ENCODE assay signal across 16 cellular contexts in genomic region chr5:177388521-177389052, GRCh38. TPM values are rescaled to one million over a fixed set of nuclear protein-coding genes. Genes with fewer than 3 reads are reported as not detected.
DNase-seq lines count a peak whose midpoint lies in the region; ATAC-seq and TF ChIP-seq lines count a peak whose summit lies in the region.
"Had no signal": no experiment of that assay in that cellular context is flagged by ENCODE, and none has a peak within 500 bp of the region (broad histone marks: within the 10 kb centered on the region; RNA-seq: fewer than 3 reads in every experiment).

No MANE protein-coding gene starts in this region.

- no peak for DNase-seq in activated CD4-positive, alpha-beta T cell treated with anti-CD3 and anti-CD28 coated beads, Interleukin-2, amount 10 ng/mL, durations not matched to agents 7 days and 5 days
- DNase-seq in activated CD4-positive, alpha-beta T cell treated with anti-CD3 and anti-CD28 coated beads for 48 hours = no peak
- DNase-seq in RPMI8226 (peak; percentile 38), epithelial cell of esophagus (ENCODE audit: low read depth) (peak; percentile 91), GM23338 (ENCODE audit: low spot score) (no peak)
- DNase-seq: DND-41, NCI-H1105 treated with DMSO at 0.1 percent for 48 hours, NCI-H510A, SHP77 treated with DMSO at 0.1 percent for 48 hours, sigmoid colon, upper lobe of right lung, WERI-Rb-1 had no signal

- peaks cover 39% of the 10 kb centered on the region for H3K4me1 Mint-ChIP-seq in activated CD4-positive, alpha-beta T cell treated with anti-CD3 and anti-CD28 coated beads, Interleukin-2, amount 10 ng/mL, durations not matched to agents 7 days and 5 days
- H3K4me1 Mint-ChIP-seq in GM23338 = peaks cover 21% of the 10 kb centered on the region

- H3K36me3 ChIP-seq in GM23338 (ENCODE audit: insufficient read depth) = no peaks in the 10 kb centered on the region
- H3K36me3 ChIP-seq: sigmoid colon, upper lobe of right lung, WERI-Rb-1 had no signal

- ATAC-seq in HG03108 (IDR thresholded peaks at IDR 0.05; ENCODE audit: unreplicated experiment) (no peak), GM23338 (no peak), GM18867 (IDR thresholded peaks at IDR 0.05; ENCODE audit: unreplicated experiment) (no peak)

- H3K27me3 ChIP-seq in GM23338 (ENCODE audit: insufficient read depth) = peaks cover 18% of the 10 kb centered on the region; the same call in 1 of the 2 replicates

- no peak overlapping the region for H3K4me3 ChIP-seq in epithelial cell of esophagus (ENCODE audit: low read length)
- H3K4me3 ChIP-seq in skin epidermis = peak overlapping the region in 1 of 7 experiments; percentile 12
- no peak overlapping the region for H3K4me3 ChIP-seq in GM23338
- H3K4me3 ChIP-seq: sigmoid colon, upper lobe of right lung had no signal

- peaks cover 5% of the 10 kb centered on the region for H3K27me3 Mint-ChIP-seq in activated CD4-positive, alpha-beta T cell treated with anti-CD3 and anti-CD28 coated beads, Interleukin-2, amount 10 ng/mL, durations not matched to agents 7 days and 5 days
- H3K27me3 Mint-ChIP-seq in GM23338 (ENCODE audit: insufficient read depth, low read depth, poor library complexity) = peaks cover 33% of the 10 kb centered on the region

- no peaks in the 10 kb centered on the region for H4K20me1 ChIP-seq in GM23338 (replicated peaks; ENCODE audit: insufficient read depth)

- H3K9me3 Mint-ChIP-seq in activated CD4-positive, alpha-beta T cell treated with anti-CD3 and anti-CD28 coated beads, Interleukin-2, amount 10 ng/mL, durations not matched to agents 7 days and 5 days = no peaks in the 10 kb centered on the region
- H3K9me3 Mint-ChIP-seq in GM23338 = no peaks in the 10 kb centered on the region

- H3K4me3 Mint-ChIP-seq in activated CD4-positive, alpha-beta T cell treated with anti-CD3 and anti-CD28 coated beads, Interleukin-2, amount 10 ng/mL, durations not matched to agents 7 days and 5 days = no peak overlapping the region
- H3K4me3 Mint-ChIP-seq in GM23338 = no peak overlapping the region

- no peak overlapping the region for H2AFZ ChIP-seq in GM23338

- H3K4me2 ChIP-seq in GM23338 = no peak overlapping the region

- peak overlapping the region; percentile 84 for H3K27ac Mint-ChIP-seq in activated CD4-positive, alpha-beta T cell treated with anti-CD3 and anti-CD28 coated beads, Interleukin-2, amount 10 ng/mL, durations not matched to agents 7 days and 5 days
- H3K27ac Mint-ChIP-seq in GM23338 = no peak overlapping the region

- POLR2A ChIA-PET in activated CD4-positive, alpha-beta T cell treated with anti-CD3 and anti-CD28 coated beads, Interleukin-2, amount 10 ng/mL, durations not matched to agents 7 days and 5 days (lab: Charles Lee) = interaction anchor here (1.2 kb wide), 1 partner anchor 67 kb away, joined by 4 read pairs; no protein-coding TSS in a partner anchor

- no peaks in the 10 kb centered on the region for H3K4me1 ChIP-seq in GM23338 (ENCODE audit: insufficient read depth)

- no peaks in the 10 kb centered on the region for H3K36me3 Mint-ChIP-seq in activated CD4-positive, alpha-beta T cell treated with anti-CD3 and anti-CD28 coated beads, Interleukin-2, amount 10 ng/mL, durations not matched to agents 7 days and 5 days (ENCODE audit: low read depth)
- no peaks in the 10 kb centered on the region; the same call in 2 of the 3 replicates for H3K36me3 Mint-ChIP-seq in GM23338 (ENCODE audit: low read depth)

- 0 out of 2 replicates have a peak, but pooled peaks cover 8% of the 10 kb centered on the region for H3F3A ChIP-seq in GM23338 (replicated peaks; ENCODE audit: low read depth)

- TF ChIP-seq CTCF in epithelial cell of esophagus (IDR thresholded peaks at IDR 0.05; ENCODE audit: insufficient read depth, low read depth, low read length, missing control alignments) (no peak), GM23338 (conservative IDR thresholded peaks at IDR 0.05; ENCODE audit: low read depth in 2 of 2) (no peak)

- peak overlapping the region in 17 of 21 experiments; percentile 12 to 90 (median 65) for H3K27ac ChIP-seq in skin epidermis
- no peak overlapping the region for H3K27ac ChIP-seq in GM23338 (ENCODE audit: low read depth)
- H3K27ac ChIP-seq: upper lobe of right lung, WERI-Rb-1 had no signal

- H3K9me2 ChIP-seq in GM23338 (ENCODE audit: insufficient read depth) = no peaks in the 10 kb centered on the region

- H3K79me2 ChIP-seq in GM23338 (replicated peaks; ENCODE audit: insufficient read depth) = no peaks in the 10 kb centered on the region

- CTCF ChIA-PET in activated CD4-positive, alpha-beta T cell treated with anti-CD3 and anti-CD28 coated beads, Interleukin-2, amount 10 ng/mL, durations not matched to agents 7 days and 5 days (lab: Charles Lee) = interaction anchor here (1.1 to 53.2 kb wide), 12 partner anchors 10 to 112 kb away, joined by 3 to 1643 read pairs (median 24); partner anchors contain the start of genes DBN1, PFN3, PRR7 and RGS14

TF ChIP-seq in GM23338, 12 proteins besides CTCF, POLR2A, EP300 and RAD21 (continues in another document):
- no peak for TF ChIP-seq ETS1 (IDR thresholded peaks at IDR 0.05)
- no peak for TF ChIP-seq REST (IDR thresholded peaks at IDR 0.05; ENCODE audit: unreplicated experiment)

RNA-seq across cellular contexts. Expression of gene SLC34A1, which starts 4.4 kb away (rescaled TPM):
- under 1 TPM; 0.12 to 0.27 TPM for total RNA-seq in activated CD4-positive, alpha-beta T cell treated with anti-CD3 and anti-CD28 coated beads, Interleukin-2, amount 10 ng/mL, durations not matched to agents 7 days and 5 days
- 0.31 TPM in 1 of 2 replicates, not detected in the other for total RNA-seq in GM23338 (2014; rRNA removed; shearing (Covaris generic))
- not detected in 2 replicates for polyA plus RNA-seq in GM23338 (2016; fragmentation: Nextera tagmentation; extraction: Ambion mirVana)
- total RNA-seq: fibroblast of villous mesenchyme, sigmoid colon, upper lobe of right lung had no signal

RNA-seq across cellular contexts. Expression of gene PFN3, which starts 11.9 kb away (rescaled TPM):
- total RNA-seq in activated CD4-positive, alpha-beta T cell treated with anti-CD3 and anti-CD28 coated beads, Interleukin-2, amount 10 ng/mL, durations not matched to agents 7 days and 5 days = not detected
- total RNA-seq in GM23338 (2014; rRNA removed; shearing (Covaris generic)) = 1.9 TPM in 1 of 2 replicates, not detected in the other
- 2.0 and 3.1 TPM in 2 replicates for polyA plus RNA-seq in GM23338 (2016; fragmentation: Nextera tagmentation; extraction: Ambion mirVana)
- total RNA-seq: fibroblast of villous mesenchyme, sigmoid colon, upper lobe of right lung had no signal
- polyA plus RNA-seq: sigmoid colon had no signal

RNA-seq across cellular contexts. Expression of gene F12, which starts 20.8 kb away (rescaled TPM):
- under 1 TPM; 0.22 to 0.60 TPM for total RNA-seq in activated CD4-positive, alpha-beta T cell treated with anti-CD3 and anti-CD28 coated beads, Interleukin-2, amount 10 ng/mL, durations not matched to agents 7 days and 5 days
- total RNA-seq in GM23338 (2014; rRNA removed; shearing (Covaris generic)) = 2.6 and 2.9 TPM in 2 replicates
- polyA plus RNA-seq in GM23338 (2016; fragmentation: Nextera tagmentation; extraction: Ambion mirVana) = 8.0 and 8.1 TPM in 2 replicates

RNA-seq across cellular contexts. Expression of gene RGS14, which starts 30.9 kb away (rescaled TPM):
- 100 to 1,000 TPM; 124 to 132 TPM for total RNA-seq in activated CD4-positive, alpha-beta T cell treated with anti-CD3 and anti-CD28 coated beads, Interleukin-2, amount 10 ng/mL, durations not matched to agents 7 days and 5 days
- total RNA-seq in GM23338 (2014; rRNA removed; shearing (Covaris generic)) = 37.9 and 39.3 TPM in 2 replicates
- polyA plus RNA-seq in GM23338 (2016; fragmentation: Nextera tagmentation; extraction: Ambion mirVana) = 23.5 and 24.8 TPM in 2 replicates

RNA-seq across cellular contexts. Expression of gene LMAN2, which starts 37.1 kb away (rescaled TPM):
- total RNA-seq in activated CD4-positive, alpha-beta T cell treated with anti-CD3 and anti-CD28 coated beads, Interleukin-2, amount 10 ng/mL, durations not matched to agents 7 days and 5 days = 100 to 1,000 TPM; 123 to 132 TPM
- 220 and 227 TPM in 2 replicates for total RNA-seq in GM23338 (2014; rRNA removed; shearing (Covaris generic))
- polyA plus RNA-seq in GM23338 (2016; fragmentation: Nextera tagmentation; extraction: Ambion mirVana) = 145 and 153 TPM in 2 replicates

Comparison
In these comparisons a context has a peak if more than half of its experiments do, and no peak if none do; other contexts are left out.
1. DNase-seq: peak in RPMI8226 (single experiment) and epithelial cell of esophagus (single experiment); none in activated CD4-positive, alpha-beta T cell treated with anti-CD3 and anti-CD28 coated beads, Interleukin-2, amount 10 ng/mL, durations not matched to agents 7 days and 5 days (single experiment), activated CD4-positive, alpha-beta T cell treated with anti-CD3 and anti-CD28 coated beads for 48 hours (single experiment) and GM23338 (single experiment).